ENCODE assay signal across 16 cellular contexts in the genomic region with DNA sequence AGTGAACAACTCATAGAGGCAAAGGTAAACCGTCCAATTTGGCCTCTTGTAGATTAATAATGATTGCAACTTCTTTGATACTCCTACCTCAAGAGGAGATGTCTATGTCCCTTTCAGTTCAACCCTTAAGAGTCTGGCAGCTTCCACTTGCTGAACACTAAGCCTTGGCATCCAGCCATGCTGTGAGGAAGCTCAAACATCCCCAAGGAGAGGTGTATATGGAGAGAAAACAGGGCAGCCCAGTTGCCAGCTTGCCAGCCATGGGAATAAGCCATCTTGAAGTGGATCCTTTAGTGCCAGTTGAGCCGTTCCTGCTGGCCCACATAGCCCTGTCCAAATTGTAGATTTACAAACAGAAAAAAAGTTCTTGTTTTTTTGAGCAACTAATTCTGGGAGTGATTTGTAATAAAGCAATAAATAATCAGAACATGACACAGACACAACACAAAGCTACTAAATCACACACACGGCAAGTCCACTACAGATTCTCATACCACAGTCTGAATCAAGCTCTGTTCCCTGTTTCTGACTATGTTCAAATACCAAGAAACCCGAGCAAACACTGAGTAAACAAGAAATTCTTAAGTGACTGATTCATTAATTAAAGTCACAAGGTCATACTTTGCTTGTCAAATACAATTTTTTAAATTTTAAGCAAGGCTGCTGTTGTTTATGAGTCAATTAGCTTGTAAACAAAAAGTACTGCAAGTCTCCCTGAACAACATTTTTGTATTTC.
DNase-seq lines count a peak whose midpoint lies in the region; ATAC-seq and TF ChIP-seq lines count a peak whose summit lies in the region.
"Had no signal": no experiment of that assay in that cellular context is flagged by ENCODE, and none has a peak within 500 bp of the region (broad histone marks: within the 10 kb centered on the region; RNA-seq: fewer than 3 reads in every experiment).

No MANE protein-coding gene starts in this region.

- no peak overlapping the region for H3K9ac ChIP-seq in GM23248
- H3K9ac ChIP-seq: KMS-11 had no signal

- no peak overlapping the region for H3K27ac Mint-ChIP-seq in CD8-positive, alpha-beta memory T cell
- H3K27ac Mint-ChIP-seq: activated CD8-positive, alpha-beta T cell treated with anti-CD3 and anti-CD28 coated beads for 36 hours; activated T-helper 2 cell treated with anti-CD3 and anti-CD28 coated beads, Interferon-gamma antibody, Interleukin-2, Interleukin-4, amounts not matched to agents 10 μg/mL and 5 μg/mL and 100 μg/mL, durations not matched to agents 14 hours and 24 hours and 36 hours; B cell had no signal

- POLR2A ChIA-PET in CD8-positive, alpha-beta memory T cell (lab: Charles Lee), result no interaction called here

- peak; percentile 56 for DNase-seq in GM23248
- DNase-seq in adrenal gland, result peak; percentile 36 to 74 (median 53)
- peak; percentile 35 to 43 for DNase-seq in foreskin keratinocyte
- DNase-seq in CD8-positive, alpha-beta memory T cell, result no peak
- DNase-seq: activated CD8-positive, alpha-beta T cell treated with anti-CD3 and anti-CD28 coated beads for 36 hours; effector CD8-positive, alpha-beta T cell; NCI-H2081 treated with DMSO at 0.1 percent for 48 hours had no signal

- ATAC-seq in foreskin keratinocyte, result no peak
- ATAC-seq in HG02588 (IDR thresholded peaks at IDR 0.05; ENCODE audit: unreplicated experiment), result no peak
- ATAC-seq in HG02642 (IDR thresholded peaks at IDR 0.05; ENCODE audit: poor library complexity, unreplicated experiment), result no peak
- no peak for ATAC-seq in HG02885 (IDR thresholded peaks at IDR 0.05; ENCODE audit: poor library complexity, unreplicated experiment)
- ATAC-seq: activated CD8-positive, alpha-beta T cell treated with anti-CD3 and anti-CD28 coated beads for 36 hours; heart left ventricle had no signal

- H3K4me2 ChIP-seq in GM23248 (ENCODE audit: unreplicated experiment), result peak overlapping the region; percentile 23
- H3K4me2 ChIP-seq: KMS-11 had no signal

- H3K27me3 Mint-ChIP-seq in CD8-positive, alpha-beta memory T cell, result no peaks in the 10 kb centered on the region
- H3K27me3 Mint-ChIP-seq: activated CD8-positive, alpha-beta T cell treated with anti-CD3 and anti-CD28 coated beads for 36 hours; B cell; brain had no signal

- TF ChIP-seq CTCF in adrenal gland (IDR thresholded peaks at IDR 0.05) (no peak), foreskin keratinocyte (conservative IDR thresholded peaks at IDR 0.05) (no peak)

- H3K4me3 ChIP-seq in ACC112 (ENCODE audit: low read depth, low read length), result no peak overlapping the region
- H3K4me3 ChIP-seq in GM23248, result no peak overlapping the region
- H3K4me3 ChIP-seq in adrenal gland, result no peak overlapping the region
- no peak overlapping the region for H3K4me3 ChIP-seq in CD8-positive, alpha-beta memory T cell (ENCODE audit: low read length)
- H3K4me3 ChIP-seq: heart left ventricle had no signal

- peaks cover 16% of the 10 kb centered on the region for H3K4me1 ChIP-seq in ACC112 (ENCODE audit: control insufficient read depth, insufficient read depth, low read length, unreplicated experiment)
- peaks cover 11% of the 10 kb centered on the region; the same call in 1 of the 2 replicates for H3K4me1 ChIP-seq in GM23248 (ENCODE audit: insufficient read depth)
- peaks cover 18 to 36% of the 10 kb centered on the region in 2 donors for H3K4me1 ChIP-seq in adrenal gland (replicated peaks in 1 of 2)
- H3K4me1 ChIP-seq in foreskin keratinocyte, result no peaks in the 10 kb centered on the region
- no peaks in the 10 kb centered on the region for H3K4me1 ChIP-seq in CD8-positive, alpha-beta memory T cell (ENCODE audit: insufficient read depth, low read length)

- no peak overlapping the region for H3K4me3 Mint-ChIP-seq in CD8-positive, alpha-beta memory T cell
- H3K4me3 Mint-ChIP-seq: activated CD8-positive, alpha-beta T cell treated with anti-CD3 and anti-CD28 coated beads for 36 hours; B cell; brain had no signal

- peaks cover 0 to 13% (median 9%) of the 10 kb centered on the region in 5 donors for H3K9me3 Mint-ChIP-seq in CD8-positive, alpha-beta memory T cell

- H3K36me3 Mint-ChIP-seq in CD8-positive, alpha-beta memory T cell, result no peaks in the 10 kb centered on the region

- 11 to 18% methylated on average over 4 of the region's 4 CpGs for WGBS in GM23248 (ENCODE audit: low coverage in 1 of 2, low lambda C conversion rate in 2 of 2, missing lambda C conversion rate in 2 of 2), 2 experiments
- WGBS in adrenal gland, 4 donors, result 32 to 47% (median 36%) methylated on average over 4 of the region's 4 CpGs

- no peak overlapping the region for H2AFZ ChIP-seq in ACC112 (ENCODE audit: low read length, unreplicated experiment)
- H2AFZ ChIP-seq in GM23248, result no peak overlapping the region

- H3K36me3 ChIP-seq in ACC112 (ENCODE audit: insufficient read depth, low read length) (no peaks in the 10 kb centered on the region), GM23248 (ENCODE audit: low read depth) (no peaks in the 10 kb centered on the region), adrenal gland (replicated peaks in 1 of 2) (no peaks in the 10 kb centered on the region)
- H3K36me3 ChIP-seq in CD8-positive, alpha-beta memory T cell (ENCODE audit: insufficient read depth, low read length), result no peaks in the 10 kb centered on the region
- H3K36me3 ChIP-seq: heart left ventricle had no signal

- no peaks in the 10 kb centered on the region for H3K9me3 ChIP-seq in GM23248 (ENCODE audit: low read depth)
- no peaks in the 10 kb centered on the region for H3K9me3 ChIP-seq in adrenal gland (replicated peaks in 1 of 3)
- H3K9me3 ChIP-seq in CD8-positive, alpha-beta memory T cell (ENCODE audit: low read length), result no peaks in the 10 kb centered on the region

- H3K27ac ChIP-seq in ACC112 (ENCODE audit: low read depth, low read length), result peak overlapping the region; percentile 22; the same call in 1 of the 2 replicates
- H3K27ac ChIP-seq in GM23248, result 0 out of 2 replicates have a peak overlapping the region, but pooled peaks have one; percentile 12
- peak overlapping the region in 4 of 5 donors; percentile 19 to 50 (median 25) for H3K27ac ChIP-seq in adrenal gland
- no peak overlapping the region for H3K27ac ChIP-seq in foreskin keratinocyte
- H3K27ac ChIP-seq in CD8-positive, alpha-beta memory T cell (ENCODE audit: low read depth, low read length), result no peak overlapping the region
- H3K27ac ChIP-seq: KMS-11 had no signal

- H3K27me3 ChIP-seq in ACC112 (ENCODE audit: insufficient read depth, low read length) (no peaks in the 10 kb centered on the region), GM23248 (replicated peaks; ENCODE audit: insufficient read depth) (no peaks in the 10 kb centered on the region), adrenal gland (no peaks in the 10 kb centered on the region), foreskin keratinocyte (no peaks in the 10 kb centered on the region)
- no peaks in the 10 kb centered on the region for H3K27me3 ChIP-seq in CD8-positive, alpha-beta memory T cell (ENCODE audit: insufficient read depth, low read length, poor library complexity, severe bottlenecking)
- H3K27me3 ChIP-seq: heart left ventricle had no signal

- TF ChIP-seq POLR2A in adrenal gland (IDR thresholded peaks at IDR 0.05), result no peak

- in situ Hi-C loops in GM23248 (cut with MboI), result no loop called here

- H4K20me1 ChIP-seq in GM23248 (ENCODE audit: insufficient read depth), result no peaks in the 10 kb centered on the region

- H3K4me1 Mint-ChIP-seq in CD8-positive, alpha-beta memory T cell, result no peaks in the 10 kb centered on the region
- H3K4me1 Mint-ChIP-seq: B cell had no signal

- CTCF ChIA-PET in CD8-positive, alpha-beta memory T cell (lab: Charles Lee), result no interaction called here

- H3K9me2 ChIP-seq in GM23248 (ENCODE audit: insufficient read depth), result no peaks in the 10 kb centered on the region

- intact Hi-C loops in adrenal gland (cut with DNase I), result no loop called here

- H3F3A ChIP-seq in GM23248 (ENCODE audit: insufficient read depth), result peaks cover 4% of the 10 kb centered on the region; the same call in 1 of the 2 replicates

- no peaks in the 10 kb centered on the region for H3K79me2 ChIP-seq in ACC112 (ENCODE audit: control insufficient read depth, insufficient read depth, low read length, unreplicated experiment)
- no peaks in the 10 kb centered on the region for H3K79me2 ChIP-seq in GM23248 (ENCODE audit: insufficient read depth)

Comparison
In these comparisons a context has a peak if more than half of its experiments do, and no peak if none do; other contexts are left out.
1. H3K27ac ChIP-seq: peak in ACC112 (single experiment), GM23248 (single experiment) and adrenal gland (4 of 5); none in foreskin keratinocyte (single experiment) and CD8-positive, alpha-beta memory T cell (single experiment).
2. DNase-seq: peak in GM23248 (single experiment), adrenal gland (7 of 7) and foreskin keratinocyte (2 of 2); none in CD8-positive, alpha-beta memory T cell (0 of 5).